24 cellular contexts compared by ENCODE assay signal in the genomic region with DNA sequence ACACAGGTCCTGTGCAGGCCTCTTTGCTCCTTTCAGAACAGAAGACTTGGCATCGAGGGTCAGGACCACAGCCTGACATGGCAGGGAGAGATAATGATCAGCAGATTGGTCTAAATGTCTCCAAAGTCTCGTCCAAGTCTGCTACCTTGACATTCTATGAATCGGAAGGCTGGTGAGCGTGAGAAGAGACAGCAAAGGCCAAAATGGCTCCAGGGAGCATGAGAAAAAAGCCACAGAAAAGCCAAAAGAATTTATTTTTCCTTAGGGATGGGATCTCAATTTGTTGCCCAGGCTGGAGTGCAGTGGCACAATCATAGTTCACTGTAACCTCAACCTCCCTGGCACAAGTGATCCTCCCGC. TPM values are rescaled to one million over a fixed set of nuclear protein-coding genes. Genes with fewer than 3 reads are reported as not detected.
DNase-seq lines count a peak whose midpoint lies in the region; ATAC-seq and TF ChIP-seq lines count a peak whose summit lies in the region.
"Had no signal": no experiment of that assay in that cellular context is flagged by ENCODE, and none has a peak within 500 bp of the region (broad histone marks: within the 10 kb centered on the region; RNA-seq: fewer than 3 reads in every experiment).

No MANE protein-coding gene starts in this region.

- no peaks in the 10 kb centered on the region for H3K36me3 Mint-ChIP-seq in chondrocyte (ENCODE audit: low read depth)
- H3K36me3 Mint-ChIP-seq: neural progenitor cell had no signal

- ATAC-seq in HG03159 (IDR thresholded peaks at IDR 0.05; ENCODE audit: unreplicated experiment), result no peak
- ATAC-seq: stimulated activated naive CD8-positive, alpha-beta T cell treated with anti-CD3 and anti-CD28 coated beads, Interleukin-15, amount 100 ng/mL, for 72 hours had no signal

- no peak overlapping the region for H3K4me3 Mint-ChIP-seq in chondrocyte (ENCODE audit: unreplicated experiment)
- H3K4me3 Mint-ChIP-seq: activated CD8-positive, alpha-beta T cell treated with anti-CD3 and anti-CD28 coated beads, Interleukin-2, amount 10 ng/mL, durations not matched to agents 7 days and 5 days; activated naive CD4-positive, alpha-beta T cell treated with anti-CD3 and anti-CD28 coated beads for 36 hours; CD4-positive, alpha-beta T cell; neural progenitor cell; stimulated activated naive CD8-positive, alpha-beta T cell treated with anti-CD3 and anti-CD28 coated beads, Interleukin-15, amount 100 ng/mL, for 72 hours had no signal

- peak overlapping the region; percentile 50 for H3K27ac Mint-ChIP-seq in chondrocyte (ENCODE audit: unreplicated experiment)
- H3K27ac Mint-ChIP-seq: activated CD8-positive, alpha-beta T cell treated with anti-CD3 and anti-CD28 coated beads, Interleukin-2, amount 10 ng/mL, durations not matched to agents 7 days and 5 days; activated naive CD4-positive, alpha-beta T cell treated with anti-CD3 and anti-CD28 coated beads for 36 hours; CD4-positive, alpha-beta T cell; neural progenitor cell; stimulated activated naive CD8-positive, alpha-beta T cell treated with anti-CD3 and anti-CD28 coated beads, Interleukin-15, amount 100 ng/mL, for 72 hours had no signal

- H2AFZ ChIP-seq in Karpas-422 (ENCODE audit: low read length), result peak overlapping the region; percentile 51; the same call in 1 of the 2 replicates
- peak overlapping the region; percentile 33 for H2AFZ ChIP-seq in osteoblast (ENCODE audit: low read length)
- H2AFZ ChIP-seq: neural progenitor cell had no signal

- no peaks in the 10 kb centered on the region for H3K9me3 ChIP-seq in BLaER1 treated with 17β-estradiol and CSF1 and Interleukin-3, amounts not matched to agents 10 nM and 100 nM (replicated peaks in 1 of 11)
- H3K9me3 ChIP-seq in Karpas-422 (ENCODE audit: low read length), result no peaks in the 10 kb centered on the region
- no peaks in the 10 kb centered on the region for H3K9me3 ChIP-seq in osteoblast (ENCODE audit: low read depth, low read length)
- H3K9me3 ChIP-seq: adrenal gland, left lung, Peyer's patch, right atrium auricular region had no signal

- H3K27me3 ChIP-seq in BLaER1 treated with 17β-estradiol and CSF1 and Interleukin-3, amounts not matched to agents 10 nM and 100 nM, result peaks cover 13 to 60% (median 39%) of the 10 kb centered on the region in 11 experiments
- H3K27me3 ChIP-seq in Karpas-422 (ENCODE audit: low read length) (no peaks in the 10 kb centered on the region), osteoblast (ENCODE audit: insufficient read depth, low read length) (peaks cover 19% of the 10 kb centered on the region)
- H3K27me3 ChIP-seq: Peyer's patch had no signal

- DNase-seq in Karpas-422 (no peak), chondrocyte (ENCODE audit: low spot score) (no peak), osteoblast (ENCODE audit: insufficient read length, low spot score, missing footprints) (no peak), anterior cingulate cortex (lab: John Stamatoyannopoulos, UW) (no peak), GM10266 (ENCODE audit: extremely low spot score) (no peak)
- DNase-seq: activated CD4-positive, alpha-beta T cell treated with anti-CD3 and anti-CD28 coated beads for 4 hours; activated CD8-positive, alpha-beta T cell treated with anti-CD3 and anti-CD28 coated beads, Interleukin-2, amount 10 ng/mL, durations not matched to agents 7 days and 5 days; activated naive CD4-positive, alpha-beta T cell treated with anti-CD3 and anti-CD28 coated beads for 36 hours; CD4-positive, alpha-beta T cell; GOT3; left lung; NCI-H1417 treated with DMSO at 0.1 percent for 48 hours; NCI-H345; Peyer's patch; stimulated activated CD4-positive, alpha-beta T cell treated with anti-CD3 and anti-CD28 coated beads, Interleukin-1b, Interleukin-23, amount 100 ng/mL, for 48 hours; stimulated activated naive CD8-positive, alpha-beta T cell treated with anti-CD3 and anti-CD28 coated beads, Interleukin-15, amount 100 ng/mL, for 72 hours had no signal

- H4K20me1 ChIP-seq in BLaER1 treated with 17β-estradiol and CSF1 and Interleukin-3, amounts not matched to agents 10 nM and 100 nM, result peaks cover 0 to 23% (median 0%) of the 10 kb centered on the region in 11 experiments; a peak in 6 of 22 replicates
- H4K20me1 ChIP-seq in Karpas-422 (ENCODE audit: insufficient read depth, low read depth, low read length), result no peaks in the 10 kb centered on the region
- H4K20me1 ChIP-seq in osteoblast (ENCODE audit: insufficient read depth, low read length), result peaks cover 10% of the 10 kb centered on the region

- TF ChIP-seq CTCF in chondrocyte (IDR thresholded peaks at IDR 0.05) (no peak), osteoblast (IDR thresholded peaks at IDR 0.05; ENCODE audit: extremely low read depth, low read depth, low read length) (no peak), GM10266 (IDR thresholded peaks at IDR 0.05; ENCODE audit: control insufficient read depth, insufficient read depth, low read depth, missing control alignments) (no peak)

- no peaks in the 10 kb centered on the region for H3K36me3 ChIP-seq in BLaER1 treated with 17β-estradiol and CSF1 and Interleukin-3, amounts not matched to agents 10 nM and 100 nM
- no peaks in the 10 kb centered on the region for H3K36me3 ChIP-seq in Karpas-422 (ENCODE audit: insufficient read depth, low read length)
- no peaks in the 10 kb centered on the region for H3K36me3 ChIP-seq in osteoblast (ENCODE audit: insufficient read depth, low read length)
- H3K36me3 ChIP-seq: adrenal gland, brain microvascular endothelial cell, left lung, neural progenitor cell, Peyer's patch, right atrium auricular region had no signal

- peak overlapping the region in 3 of 11 experiments; percentile 24 to 50 (median 37); a peak in 4 of 22 replicates for H3K9ac ChIP-seq in BLaER1 treated with 17β-estradiol and CSF1 and Interleukin-3, amounts not matched to agents 10 nM and 100 nM
- H3K9ac ChIP-seq in Karpas-422 (ENCODE audit: low read length), result no peak overlapping the region
- H3K9ac ChIP-seq: neural progenitor cell had no signal

- no peaks in the 10 kb centered on the region for H3K27me3 Mint-ChIP-seq in chondrocyte (ENCODE audit: low read depth)

- H3K9me3 Mint-ChIP-seq in chondrocyte (ENCODE audit: low read depth), result no peaks in the 10 kb centered on the region
- H3K9me3 Mint-ChIP-seq: activated naive CD4-positive, alpha-beta T cell treated with anti-CD3 and anti-CD28 coated beads for 36 hours; CD4-positive, alpha-beta T cell; stimulated activated naive CD8-positive, alpha-beta T cell treated with anti-CD3 and anti-CD28 coated beads, Interleukin-15, amount 100 ng/mL, for 72 hours had no signal

- H3K9me2 ChIP-seq in Karpas-422 (replicated peaks; ENCODE audit: insufficient read depth, low read length), result no peaks in the 10 kb centered on the region

- no peak overlapping the region for H3K4me3 ChIP-seq in BLaER1 treated with 17β-estradiol and CSF1 and Interleukin-3, amounts not matched to agents 10 nM and 100 nM
- H3K4me3 ChIP-seq in Karpas-422 (ENCODE audit: low read length) (no peak overlapping the region), osteoblast (ENCODE audit: insufficient read depth, low read length) (no peak overlapping the region)
- H3K4me3 ChIP-seq: adrenal gland, left lung, neural progenitor cell, Peyer's patch, right atrium auricular region had no signal

- peak overlapping the region in 6 of 11 experiments; percentile 26 to 69 (median 62); a peak in 10 of 22 replicates for H3K27ac ChIP-seq in BLaER1 treated with 17β-estradiol and CSF1 and Interleukin-3, amounts not matched to agents 10 nM and 100 nM
- H3K27ac ChIP-seq in Karpas-422 (ENCODE audit: low read length), result no peak overlapping the region
- H3K27ac ChIP-seq in osteoblast (ENCODE audit: low read depth, low read length), result peak overlapping the region; percentile 65
- H3K27ac ChIP-seq: brain microvascular endothelial cell, epithelial cell of prostate, neural progenitor cell, Peyer's patch, right atrium auricular region, VCaP had no signal

- peaks cover 15% of the 10 kb centered on the region for H3K4me1 Mint-ChIP-seq in chondrocyte (ENCODE audit: low read depth)
- H3K4me1 Mint-ChIP-seq: stimulated activated naive CD8-positive, alpha-beta T cell treated with anti-CD3 and anti-CD28 coated beads, Interleukin-15, amount 100 ng/mL, for 72 hours had no signal

- H3K79me2 ChIP-seq in Karpas-422 (ENCODE audit: low read length), result no peaks in the 10 kb centered on the region
- no peaks in the 10 kb centered on the region for H3K79me2 ChIP-seq in osteoblast (ENCODE audit: insufficient read depth, low read length)

- peaks cover 3 to 15% (median 11%) of the 10 kb centered on the region in 10 experiments; a peak in 17 of 20 replicates for H3K4me1 ChIP-seq in BLaER1 treated with 17β-estradiol and CSF1 and Interleukin-3, amounts not matched to agents 10 nM and 100 nM
- H3K4me1 ChIP-seq in Karpas-422 (ENCODE audit: low read length) (peaks cover 8% of the 10 kb centered on the region), osteoblast (ENCODE audit: insufficient read depth, low read length) (peaks cover 14% of the 10 kb centered on the region)
- H3K4me1 ChIP-seq: neural progenitor cell, Peyer's patch had no signal

- H3K4me2 ChIP-seq in BLaER1 treated with 17β-estradiol and CSF1 and Interleukin-3, amounts not matched to agents 10 nM and 100 nM, result peak overlapping the region in 7 of 11 experiments; percentile 55 to 75 (median 64); a peak in 12 of 22 replicates
- H3K4me2 ChIP-seq in Karpas-422 (ENCODE audit: low read depth, low read length, poor library complexity, severe bottlenecking) (peak overlapping the region; percentile 3), osteoblast (ENCODE audit: insufficient read depth, low read length) (peak overlapping the region; percentile 41)
- H3K4me2 ChIP-seq: neural progenitor cell had no signal

RNA-seq across cellular contexts. Expression of gene IQSEC2, which starts 32.3 kb away (rescaled TPM):
- 0.07 TPM in 1 of 2 replicates, not detected in the other for total RNA-seq in Karpas-422 (2014; rRNA removed; shearing (Covaris generic); ENCODE audit: low replicate concordance)
- total RNA-seq in chondrocyte (8.0 to 11.6 TPM (median 8.2 TPM) in 3 replicates), osteoblast (10.1 and 14.7 TPM in 2 replicates)
- total RNA-seq: activated CD8-positive, alpha-beta T cell treated with anti-CD3 and anti-CD28 coated beads, Interleukin-2, amount 10 ng/mL, durations not matched to agents 7 days and 5 days had no signal

Comparison
In these comparisons a context has a peak if more than half of its experiments do, and no peak if none do; other contexts are left out.
1. H3K4me2 ChIP-seq: peak in every context shown above with its lines; median percentile 64 in BLaER1 treated with 17β-estradiol and CSF1 and Interleukin-3, amounts not matched to agents 10 nM and 100 nM; 41 in osteoblast; 3 in Karpas-422.